ENCODE assay signal across 2 cellular contexts in the genomic region with DNA sequence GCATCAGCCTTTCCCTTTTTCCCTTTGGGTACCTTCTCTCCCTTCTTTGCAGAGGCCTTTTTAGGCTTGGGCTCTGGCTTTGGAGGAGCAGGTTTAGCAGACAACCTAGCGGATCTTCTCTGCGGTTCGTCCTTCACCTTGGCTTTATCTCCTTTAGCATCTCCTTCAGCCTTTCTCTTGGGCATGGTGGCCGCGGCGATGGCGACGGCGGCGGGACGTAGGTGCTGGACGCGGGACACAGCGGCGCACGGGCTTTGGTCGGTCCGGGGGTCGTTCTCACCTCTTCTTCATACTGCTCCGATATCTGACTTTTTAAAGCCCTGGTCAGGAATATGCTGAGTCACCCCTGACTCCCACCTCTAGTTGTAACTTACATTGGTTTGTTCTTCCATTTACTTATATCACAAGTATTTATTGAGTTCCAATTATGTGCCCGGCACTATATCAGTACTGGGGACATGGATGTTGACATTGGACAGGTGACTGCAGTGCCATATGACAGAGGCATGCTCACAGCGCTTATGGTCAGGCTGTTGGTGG.
A peak's percentile ranks its signal among the peaks of the same experiment; 100 is the strongest.
TF ChIP-seq lines count a peak whose summit lies in the region.

No MANE protein-coding gene starts in this region.

TF ChIP-seq in A549, 52 proteins besides CTCF, POLR2A, EP300 and RAD21:
- TF ChIP-seq NFE2L2 (conservative IDR thresholded peaks at IDR 0.05; ENCODE audit: low read length), result peak; percentile 89
- no peak for TF ChIP-seq SMC3 (IDR thresholded peaks at IDR 0.05)
- TF ChIP-seq MAFK (IDR thresholded peaks at IDR 0.05; ENCODE audit: partially characterized antibody), result peak; percentile 87
- no peak for TF ChIP-seq ZNF302 (CRISPR knock-in tag; IDR thresholded peaks at IDR 0.05)
- no peak for TF ChIP-seq EHMT2 (IDR thresholded peaks at IDR 0.05; ENCODE audit: low read depth)

TF ChIP-seq in WTC11, 78 proteins besides CTCF, POLR2A, EP300 and RAD21:
- TF ChIP-seq ZNF396 (CRISPR knock-in tag; IDR thresholded peaks at IDR 0.05; ENCODE audit: borderline replicate concordance) (no peak), ZNF671 (CRISPR knock-in tag; IDR thresholded peaks at IDR 0.05) (no peak), EMX1 (CRISPR knock-in tag; IDR thresholded peaks at IDR 0.05) (no peak), MYBL2 (CRISPR knock-in tag; IDR thresholded peaks at IDR 0.05) (no peak)
- TF ChIP-seq, protein P1, sequence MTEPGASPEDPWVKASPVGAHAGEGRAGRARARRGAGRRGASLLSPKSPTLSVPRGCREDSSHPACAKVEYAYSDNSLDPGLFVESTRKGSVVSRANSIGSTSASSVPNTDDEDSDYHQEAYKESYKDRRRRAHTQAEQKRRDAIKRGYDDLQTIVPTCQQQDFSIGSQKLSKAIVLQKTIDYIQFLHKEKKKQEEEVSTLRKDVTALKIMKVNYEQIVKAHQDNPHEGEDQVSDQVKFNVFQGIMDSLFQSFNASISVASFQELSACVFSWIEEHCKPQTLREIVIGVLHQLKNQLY (CRISPR knock-in tag; IDR thresholded peaks at IDR 0.05), result no peak
- TF ChIP-seq, protein P2, sequence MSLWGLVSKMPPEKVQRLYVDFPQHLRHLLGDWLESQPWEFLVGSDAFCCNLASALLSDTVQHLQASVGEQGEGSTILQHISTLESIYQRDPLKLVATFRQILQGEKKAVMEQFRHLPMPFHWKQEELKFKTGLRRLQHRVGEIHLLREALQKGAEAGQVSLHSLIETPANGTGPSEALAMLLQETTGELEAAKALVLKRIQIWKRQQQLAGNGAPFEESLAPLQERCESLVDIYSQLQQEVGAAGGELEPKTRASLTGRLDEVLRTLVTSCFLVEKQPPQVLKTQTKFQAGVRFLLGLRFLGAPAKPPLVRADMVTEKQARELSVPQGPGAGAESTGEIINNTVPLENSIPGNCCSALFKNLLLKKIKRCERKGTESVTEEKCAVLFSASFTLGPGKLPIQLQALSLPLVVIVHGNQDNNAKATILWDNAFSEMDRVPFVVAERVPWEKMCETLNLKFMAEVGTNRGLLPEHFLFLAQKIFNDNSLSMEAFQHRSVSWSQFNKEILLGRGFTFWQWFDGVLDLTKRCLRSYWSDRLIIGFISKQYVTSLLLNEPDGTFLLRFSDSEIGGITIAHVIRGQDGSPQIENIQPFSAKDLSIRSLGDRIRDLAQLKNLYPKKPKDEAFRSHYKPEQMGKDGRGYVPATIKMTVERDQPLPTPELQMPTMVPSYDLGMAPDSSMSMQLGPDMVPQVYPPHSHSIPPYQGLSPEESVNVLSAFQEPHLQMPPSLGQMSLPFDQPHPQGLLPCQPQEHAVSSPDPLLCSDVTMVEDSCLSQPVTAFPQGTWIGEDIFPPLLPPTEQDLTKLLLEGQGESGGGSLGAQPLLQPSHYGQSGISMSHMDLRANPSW (CRISPR knock-in tag; conservative IDR thresholded peaks at IDR 0.05; ENCODE audit: low read depth), result no peak
